In genomic region chr12:102470964-102471363, GRCh38 we compare ENCODE assay signal across 19 cellular contexts. TPM values are rescaled to one million over a fixed set of nuclear protein-coding genes. Genes with fewer than 3 reads are reported as not detected.
DNase-seq lines count a peak whose midpoint lies in the region; ATAC-seq and TF ChIP-seq lines count a peak whose summit lies in the region.
"Had no signal": no experiment of that assay in that cellular context is flagged by ENCODE, and none has a peak within 500 bp of the region (broad histone marks: within the 10 kb centered on the region; RNA-seq: fewer than 3 reads in every experiment).

No MANE protein-coding gene starts in this region.

- whole genome bisulfite sequencing in smooth muscle cell (ENCODE audit: low lambda C conversion rate): 62% methylated on average over 4 of the region's 4 CpGs

- H3K36me3 ChIP-seq in left ventricle myocardium inferior: no peaks in the 10 kb centered on the region
- no peaks in the 10 kb centered on the region for H3K36me3 ChIP-seq in smooth muscle cell (ENCODE audit: low read depth)
- peaks cover 7% of the 10 kb centered on the region; the same call in 1 of the 2 replicates for H3K36me3 ChIP-seq in MM.1S (replicated peaks; ENCODE audit: insufficient read depth, low read length)
- H3K36me3 ChIP-seq: BE2C; BLaER1 treated with 17β-estradiol and CSF1 and Interleukin-3, amounts not matched to agents 10 nM and 100 nM; HAP-1 had no signal

- H3K27ac Mint-ChIP-seq in nephron: peak overlapping the region; percentile 53 to 74 (median 66)
- H3K27ac Mint-ChIP-seq: CD14-positive monocyte; CD4-positive, alpha-beta T cell; CD8-positive, alpha-beta memory T cell; HFFc6 had no signal

- no peaks in the 10 kb centered on the region for H3K79me2 ChIP-seq in smooth muscle cell (ENCODE audit: low read depth)
- H3K79me2 ChIP-seq in MM.1S (ENCODE audit: low read length): peaks cover 73% of the 10 kb centered on the region

- no peak overlapping the region for H3K27ac ChIP-seq in left ventricle myocardium inferior (replicated peaks)
- H3K27ac ChIP-seq in smooth muscle cell (ENCODE audit: low read depth): no peak overlapping the region
- no peak overlapping the region for H3K27ac ChIP-seq in MM.1S (ENCODE audit: low read length)
- H3K27ac ChIP-seq: 22Rv1; BLaER1 treated with 17β-estradiol and CSF1 and Interleukin-3, amounts not matched to agents 10 nM and 100 nM had no signal

- H3F3A ChIP-seq in smooth muscle cell (ENCODE audit: low read depth): no peaks in the 10 kb centered on the region
- no peaks in the 10 kb centered on the region for H3F3A ChIP-seq in MM.1S (ENCODE audit: insufficient read depth, low read length)

- H3K9me3 ChIP-seq in left ventricle myocardium inferior (replicated peaks): no peaks in the 10 kb centered on the region
- H3K9me3 ChIP-seq in smooth muscle cell (replicated peaks; ENCODE audit: low read depth): no peaks in the 10 kb centered on the region
- H3K9me3 ChIP-seq in MM.1S (replicated peaks; ENCODE audit: insufficient read depth, low read length): no peaks in the 10 kb centered on the region
- H3K9me3 ChIP-seq: BE2C; BLaER1 treated with 17β-estradiol and CSF1 and Interleukin-3, amounts not matched to agents 10 nM and 100 nM; HAP-1 had no signal

- H3K9me3 Mint-ChIP-seq in nephron: no peaks in the 10 kb centered on the region
- H3K9me3 Mint-ChIP-seq: CD4-positive, alpha-beta T cell; CD8-positive, alpha-beta memory T cell; HFFc6 had no signal

- no peak for DNase-seq in Right ventricle myocardium inferior (ENCODE audit: missing footprints)
- DNase-seq in left ventricle myocardium inferior: no peak
- peak; percentile 10 for DNase-seq in fibroblast of villous mesenchyme (ENCODE audit: low read depth)
- DNase-seq in smooth muscle cell (lab: John Stamatoyannopoulos, UW; ENCODE audit: unreplicated experiment): no peak
- DNase-seq in AML-193 (lab: John Stamatoyannopoulos, UW): no peak
- no peak for DNase-seq in MM.1S
- DNase-seq: BE2C; CD4-positive, alpha-beta T cell; CD8-positive, alpha-beta memory T cell; DMS153; DND-41; GOT3; HFFc6 had no signal

- no peak overlapping the region for H3K4me3 ChIP-seq in left ventricle myocardium inferior
- H3K4me3 ChIP-seq in fibroblast of villous mesenchyme (ENCODE audit: low read depth, low read length): no peak overlapping the region
- H3K4me3 ChIP-seq in smooth muscle cell: no peak overlapping the region
- H3K4me3 ChIP-seq in MM.1S (ENCODE audit: low read length): no peak overlapping the region
- H3K4me3 ChIP-seq: BLaER1 treated with 17β-estradiol and CSF1 and Interleukin-3, amounts not matched to agents 10 nM and 100 nM; HAP-1 had no signal

- H3K27me3 ChIP-seq in left ventricle myocardium inferior (ENCODE audit: low read depth) (no peaks in the 10 kb centered on the region), smooth muscle cell (ENCODE audit: low read depth) (no peaks in the 10 kb centered on the region), MM.1S (replicated peaks; ENCODE audit: insufficient read depth, low read length) (no peaks in the 10 kb centered on the region)
- H3K27me3 ChIP-seq: BE2C; BLaER1 treated with 17β-estradiol and CSF1 and Interleukin-3, amounts not matched to agents 10 nM and 100 nM had no signal

- peaks cover 21% of the 10 kb centered on the region for H3K36me3 Mint-ChIP-seq in nephron (ENCODE audit: low read depth)
- H3K36me3 Mint-ChIP-seq: CD14-positive monocyte; CD8-positive, alpha-beta memory T cell had no signal

- no peaks in the 10 kb centered on the region for H4K20me1 ChIP-seq in smooth muscle cell (ENCODE audit: low read depth)
- no peaks in the 10 kb centered on the region for H4K20me1 ChIP-seq in MM.1S (ENCODE audit: insufficient read depth, low read length)
- H4K20me1 ChIP-seq: BLaER1 treated with 17β-estradiol and CSF1 and Interleukin-3, amounts not matched to agents 10 nM and 100 nM had no signal

- no peaks in the 10 kb centered on the region for H3K9me2 ChIP-seq in MM.1S (replicated peaks; ENCODE audit: insufficient read depth, low read length)

- peaks cover 51% of the 10 kb centered on the region for H3K4me1 Mint-ChIP-seq in nephron
- H3K4me1 Mint-ChIP-seq: CD14-positive monocyte; CD8-positive, alpha-beta memory T cell had no signal

- peak overlapping the region in 1 of 3 experiments; percentile 14 for H3K4me3 Mint-ChIP-seq in nephron
- H3K4me3 Mint-ChIP-seq: CD14-positive monocyte; CD4-positive, alpha-beta T cell; CD8-positive, alpha-beta memory T cell; HFFc6 had no signal

- H3K4me1 ChIP-seq in left ventricle myocardium inferior (peaks cover 5% of the 10 kb centered on the region), smooth muscle cell (ENCODE audit: low read depth) (no peaks in the 10 kb centered on the region), MM.1S (ENCODE audit: low read length) (peaks cover 10% of the 10 kb centered on the region; the same call in 1 of the 2 replicates)
- H3K4me1 ChIP-seq: BE2C; BLaER1 treated with 17β-estradiol and CSF1 and Interleukin-3, amounts not matched to agents 10 nM and 100 nM; HAP-1 had no signal

- no peak overlapping the region for H3K9ac ChIP-seq in smooth muscle cell (ENCODE audit: low read depth)
- H3K9ac ChIP-seq in MM.1S (ENCODE audit: low read length): no peak overlapping the region
- H3K9ac ChIP-seq: BLaER1 treated with 17β-estradiol and CSF1 and Interleukin-3, amounts not matched to agents 10 nM and 100 nM had no signal

- intact Hi-C loops in Right ventricle myocardium inferior (cut with DNase I) (no loop called here), left ventricle myocardium inferior (cut with micrococcal nuclease) (no loop called here)

- H3K4me2 ChIP-seq in smooth muscle cell (no peak overlapping the region), MM.1S (ENCODE audit: low read depth, low read length) (no peak overlapping the region)
- H3K4me2 ChIP-seq: BLaER1 treated with 17β-estradiol and CSF1 and Interleukin-3, amounts not matched to agents 10 nM and 100 nM had no signal

- TF ChIP-seq CTCF in left ventricle myocardium inferior (IDR thresholded peaks at IDR 0.05; ENCODE audit: borderline replicate concordance) (no peak), fibroblast of villous mesenchyme (IDR thresholded peaks at IDR 0.05; ENCODE audit: insufficient read depth, low read depth, low read length) (no peak), nephron (IDR thresholded peaks at IDR 0.05; ENCODE audit: unreplicated experiment in 3 of 3) (no peak), smooth muscle cell (IDR thresholded peaks at IDR 0.05; ENCODE audit: borderline replicate concordance, insufficient read depth, poor library complexity, severe bottlenecking) (no peak), MM.1S (IDR thresholded peaks at IDR 0.05; ENCODE audit: low read length) (no peak)

- ATAC-seq in Right ventricle myocardium inferior (peak; percentile 16), GM18511 (IDR thresholded peaks at IDR 0.05; ENCODE audit: unreplicated experiment) (no peak)

- peaks cover 9% of the 10 kb centered on the region for H3K27me3 Mint-ChIP-seq in nephron (ENCODE audit: low read depth)
- H3K27me3 Mint-ChIP-seq: CD4-positive, alpha-beta T cell had no signal

- H2AFZ ChIP-seq in smooth muscle cell (ENCODE audit: low read depth): no peak overlapping the region
- H2AFZ ChIP-seq in MM.1S (ENCODE audit: low read length): no peak overlapping the region

RNA-seq across cellular contexts. Expression of gene IGF1, which starts 9.4 kb away (rescaled TPM):
- total RNA-seq in Right ventricle myocardium inferior: 10.9 TPM
- total RNA-seq in left ventricle myocardium inferior: 5.8 TPM
- under 0.01 and 0.64 TPM in 2 replicates for total RNA-seq in fibroblast of villous mesenchyme
- total RNA-seq in smooth muscle cell: 5.3 and 8.9 TPM in 2 replicates
- polyA plus RNA-seq in smooth muscle cell: 1.3 and 10.0 TPM in 2 replicates
- total RNA-seq: CD4-positive, alpha-beta T cell had no signal
- polyA plus RNA-seq: CD14-positive monocyte; CD8-positive, alpha-beta memory T cell had no signal
